In genomic region chr2:110465312-110465711, GRCh38 we compare ENCODE assay signal across 10 cellular contexts. TPM values are rescaled to one million over a fixed set of nuclear protein-coding genes. Genes with fewer than 3 reads are reported as not detected.
DNase-seq lines count a peak whose midpoint lies in the region; ATAC-seq and TF ChIP-seq lines count a peak whose summit lies in the region.
"Not testable (repeated sequence)": the region's sequence is repeated elsewhere in the genome, so short reads cannot be mapped to it uniquely, and the experiment has no call there.
"Had no signal": no experiment of that assay in that cellular context is flagged by ENCODE, and none has a peak within 500 bp of the region (broad histone marks: within the 10 kb centered on the region; RNA-seq: fewer than 3 reads in every experiment).

No MANE protein-coding gene starts in this region.

- H3K27me3 ChIP-seq in IMR-90 (ENCODE audit: control insufficient read depth, insufficient read depth, low read length) = not testable (repeated sequence)

- TF ChIP-seq POLR2A in IMR-90 (IDR thresholded peaks at IDR 0.05; ENCODE audit: low read depth, low read length) = not testable (repeated sequence)

- not testable (repeated sequence) for H3K27ac ChIP-seq in IMR-90 (ENCODE audit: insufficient read depth, low read length)

- H3K9me1 ChIP-seq in IMR-90 (ENCODE audit: insufficient read depth, low read length) = not testable (repeated sequence)

- H3K56ac ChIP-seq in IMR-90 (ENCODE audit: extremely low read depth, insufficient read depth, low read length) = not testable (repeated sequence)

- TF ChIP-seq RAD21 in IMR-90 (IDR thresholded peaks at IDR 0.05; ENCODE audit: low read length) = not testable (repeated sequence)

- H3K36me3 Mint-ChIP-seq in stimulated activated effector memory CD8-positive, alpha-beta T cell treated with anti-CD3 and anti-CD28 coated beads, Interleukin-12 subunit alpha, Interleukin-12 subunit beta, amount 100 ng/mL, for 72 hours = not testable (repeated sequence)

- H4K5ac ChIP-seq in IMR-90 (ENCODE audit: low read depth, low read length) = not testable (repeated sequence)

- not testable (repeated sequence) for H2BK20ac ChIP-seq in IMR-90 (ENCODE audit: low read depth, low read length)

- not testable (repeated sequence) for H3K9ac ChIP-seq in IMR-90 (ENCODE audit: low read depth, low read length)

- H2BK15ac ChIP-seq in IMR-90 (ENCODE audit: low read depth, low read length) = not testable (repeated sequence)

- peak; percentile 72 for ATAC-seq in GM18519 (IDR thresholded peaks at IDR 0.05; ENCODE audit: low FRiP score, unreplicated experiment)
- peak; percentile 84 for ATAC-seq in GM19397 (IDR thresholded peaks at IDR 0.05; ENCODE audit: unreplicated experiment)
- ATAC-seq in GM21723 (IDR thresholded peaks at IDR 0.05; ENCODE audit: unreplicated experiment) = peak; percentile 86
- ATAC-seq in HG02852 (IDR thresholded peaks at IDR 0.05; ENCODE audit: unreplicated experiment) = peak; percentile 96
- peak; percentile 76 for ATAC-seq in HG03139 (IDR thresholded peaks at IDR 0.05; ENCODE audit: unreplicated experiment)
- ATAC-seq in IMR-90 (ENCODE audit: low read depth) = peak; percentile 97
- ATAC-seq in Right ventricle myocardium superior (ENCODE audit: poor library complexity) = peak; percentile 38
- ATAC-seq in stimulated activated effector memory CD8-positive, alpha-beta T cell treated with anti-CD3 and anti-CD28 coated beads, Interleukin-12 subunit alpha, Interleukin-12 subunit beta, amount 100 ng/mL, for 72 hours = peak; percentile 62

- not testable (repeated sequence) for H3K4me3 Mint-ChIP-seq in stimulated activated effector memory CD8-positive, alpha-beta T cell treated with anti-CD3 and anti-CD28 coated beads, Interleukin-12 subunit alpha, Interleukin-12 subunit beta, amount 100 ng/mL, for 72 hours

- H3K36me3 ChIP-seq in IMR-90 (ENCODE audit: control insufficient read depth, insufficient read depth, low read length) = not testable (repeated sequence)

- H4K91ac ChIP-seq in IMR-90 (ENCODE audit: insufficient read depth, low read depth, low read length) = not testable (repeated sequence)

- H3K9me3 Mint-ChIP-seq in stimulated activated effector memory CD8-positive, alpha-beta T cell treated with anti-CD3 and anti-CD28 coated beads, Interleukin-12 subunit alpha, Interleukin-12 subunit beta, amount 100 ng/mL, for 72 hours = not testable (repeated sequence)

- not testable (repeated sequence) for TF ChIP-seq CTCF in IMR-90 (conservative IDR thresholded peaks at IDR 0.05; ENCODE audit: low read depth, low read length)

- not testable (repeated sequence) for H3K4me3 ChIP-seq in IMR-90 (ENCODE audit: insufficient read depth, low read depth, low read length)

- H3K79me1 ChIP-seq in IMR-90 (ENCODE audit: low read depth in 1 of 2, low read length in 2 of 2) = not testable (repeated sequence)

- H2AK9ac ChIP-seq in IMR-90 (replicated peaks; ENCODE audit: low read depth, low read length, poor library complexity) = not testable (repeated sequence)

- in situ Hi-C loops in IMR-90 (cut with MboI; ENCODE audit: low sequenced_read_pairs) = not testable (repeated sequence)

- not testable (repeated sequence) for H3K27ac Mint-ChIP-seq in stimulated activated effector memory CD8-positive, alpha-beta T cell treated with anti-CD3 and anti-CD28 coated beads, Interleukin-12 subunit alpha, Interleukin-12 subunit beta, amount 100 ng/mL, for 72 hours

- dilution Hi-C loops in IMR-90 (cut with HindIII; ENCODE audit: low sequenced_read_pairs, unreplicated experiment) = not testable (repeated sequence)

- not testable (repeated sequence) for H3K23ac ChIP-seq in IMR-90 (ENCODE audit: low read depth, low read length)

- WGBS in IMR-90 (ENCODE audit: extremely low coverage in 2 of 2, insufficient read length in 1 of 2), 2 experiments = no CpG with 5 or more reads among the region's 8 CpGs

- H2BK120ac ChIP-seq in IMR-90 (ENCODE audit: low read depth, low read length) = not testable (repeated sequence)

- POLR2A ChIA-PET in IMR-90 (lab: Charles Lee; ENCODE audit: unreplicated experiment) = not testable (repeated sequence)

- DNase-seq in IMR-90; Right ventricle myocardium superior; stimulated activated effector memory CD8-positive, alpha-beta T cell treated with anti-CD3 and anti-CD28 coated beads, Interleukin-12 subunit alpha, Interleukin-12 subunit beta, amount 100 ng/mL, for 72 hours (ENCODE audit: low spot score in 2 of 2): not testable (repeated sequence)

- H2AK5ac ChIP-seq in IMR-90 (ENCODE audit: low read depth, low read length) = not testable (repeated sequence)

- H3K4me1 ChIP-seq in IMR-90 (ENCODE audit: control insufficient read depth, insufficient read depth, low read length) = not testable (repeated sequence)

- H4K8ac ChIP-seq in IMR-90 (ENCODE audit: low read depth in 2 of 2, low read length in 2 of 2) = not testable (repeated sequence)

- intact Hi-C loops in IMR-90 (cut with micrococcal nuclease); Right ventricle myocardium superior (cut with DNase I): not testable (repeated sequence)

- not testable (repeated sequence) for H3K14ac ChIP-seq in IMR-90 (replicated peaks; ENCODE audit: low read depth, low read length)

- not testable (repeated sequence) for H2BK5ac ChIP-seq in IMR-90 (ENCODE audit: low read depth, low read length, poor library complexity, severe bottlenecking)

- H3K9me3 ChIP-seq in IMR-90 (ENCODE audit: control insufficient read depth, insufficient read depth, low read length) = not testable (repeated sequence)

- not testable (repeated sequence) for H3K18ac ChIP-seq in IMR-90 (ENCODE audit: low read depth, low read length)

- not testable (repeated sequence) for H3K4me2 ChIP-seq in IMR-90 (ENCODE audit: low read depth, low read length)

- not testable (repeated sequence) for H4K20me1 ChIP-seq in IMR-90 (ENCODE audit: insufficient read depth, low read length)

- not testable (repeated sequence) for H2AFZ ChIP-seq in IMR-90 (replicated peaks; ENCODE audit: low read length, poor library complexity)

- H3K4ac ChIP-seq in IMR-90 (ENCODE audit: low read depth, low read length) = not testable (repeated sequence)

- BruUV-seq in IMR-90 (replicated peaks; lab: Mats Ljungman, UMichigan) = not testable (repeated sequence)

- H3K4me1 Mint-ChIP-seq in stimulated activated effector memory CD8-positive, alpha-beta T cell treated with anti-CD3 and anti-CD28 coated beads, Interleukin-12 subunit alpha, Interleukin-12 subunit beta, amount 100 ng/mL, for 72 hours = not testable (repeated sequence)

- CTCF ChIA-PET in IMR-90 (lab: Yijun Ruan, JAX) = not testable (repeated sequence)

RNA-seq across cellular contexts. Expression of gene LIMS4, which starts 7.3 kb away (rescaled TPM):
- total RNA-seq in IMR-90 (2012; rRNA removed) (2.5 and 3.6 TPM in 2 replicates), Right ventricle myocardium superior (2.4 TPM)
- 5.2 and 5.7 TPM in 2 replicates for polyA plus RNA-seq in IMR-90 (2012; rRNA removed)
- 4.4 and 5.2 TPM in 2 replicates for polyA plus RNA-seq in IMR-90 (2012; cell fraction: cytosol; rRNA removed)
- 9.6 and 10.5 TPM in 2 replicates for polyA plus RNA-seq in IMR-90 (2012; cell fraction: nucleus; rRNA removed; ENCODE audit: low replicate concordance)
- total RNA-seq: H1, suprapubic skin had no signal

Comparison
In these comparisons a context has a peak if more than half of its experiments do, and no peak if none do; other contexts are left out.
1. ATAC-seq: peak in every context shown above with its lines; median percentile 97 in IMR-90; 96 in HG02852; 86 in GM21723; 84 in GM19397; 76 in HG03139; 72 in GM18519; 62 in stimulated activated effector memory CD8-positive, alpha-beta T cell treated with anti-CD3 and anti-CD28 coated beads, Interleukin-12 subunit alpha, Interleukin-12 subunit beta, amount 100 ng/mL, for 72 hours; 38 in Right ventricle myocardium superior.